In genomic region chr12:114293571-114294302, GRCh38 we compare ENCODE assay signal across 32 cellular contexts.
"Had no signal": no experiment of that assay in that cellular context is flagged by ENCODE, and none has a peak within 500 bp of the region (broad histone marks: within the 10 kb centered on the region; RNA-seq: fewer than 3 reads in every experiment).

No MANE protein-coding gene starts in this region.

- H3K9me3 ChIP-seq: adrenal gland had no signal

- ATAC-seq: activated naive CD4-positive, alpha-beta T cell treated with anti-CD3 and anti-CD28 coated beads, Interleukin-2, amount 50 U/mL, for 72 hours; activated naive CD8-positive, alpha-beta T cell treated with anti-CD3 and anti-CD28 coated beads, Interleukin-2, amount 50 U/mL, for 24 hours; activated T-cell treated with anti-CD3 and anti-CD28 coated beads, Interleukin-2, amount 50 U/mL, for 4 hours; activated T-cell treated with anti-CD3 and anti-CD28 coated beads, Interleukin-2, amount 50 U/mL, for 72 hours; activated T-helper 17 cell treated with anti-CD3 and anti-CD28 coated beads, Interleukin-2, amount 50 U/mL, for 72 hours; body of pancreas had no signal

- H3K27ac ChIP-seq: adrenal gland, ascending aorta, body of pancreas, brain microvascular endothelial cell, breast epithelium, cardiac muscle cell had no signal

- H3K4me3 ChIP-seq: adrenal gland, ascending aorta, body of pancreas, breast epithelium, cardiac muscle cell had no signal

- H3K4me1 ChIP-seq: adrenal gland, ascending aorta, body of pancreas, breast epithelium had no signal

- H3K27me3 ChIP-seq: adrenal gland, ascending aorta, body of pancreas, brain microvascular endothelial cell, breast epithelium, cardiac muscle cell had no signal

- DNase-seq: activated effector memory CD4-positive, alpha-beta T cell treated with anti-CD3 and anti-CD28 coated beads, Interleukin-2, amount 50 U/mL, for 16 hours; activated effector memory CD4-positive, alpha-beta T cell treated with Interleukin-2 at 50 U/mL for 16 hours; activated gamma-delta T cell; activated gamma-delta T cell treated with Interleukin-2 at 50 U/mL for 16 hours; activated naive CD4-positive, alpha-beta T cell; activated naive CD4-positive, alpha-beta T cell treated with anti-CD3 and anti-CD28 coated beads for 36 hours; activated naive CD4-positive, alpha-beta T cell treated with anti-CD3 and anti-CD28 coated beads, Interleukin-2, amount 10 ng/mL, durations not matched to agents 7 days and 5 days; activated naive CD4-positive, alpha-beta T cell treated with anti-CD3 and anti-CD28 coated beads, Interleukin-2, amount 50 U/mL, for 16 hours; activated naive CD4-positive, alpha-beta T cell treated with Interleukin-2 at 50 U/mL for 16 hours; activated naive CD8-positive, alpha-beta T cell treated with anti-CD3 and anti-CD28 coated beads for 36 hours; activated naive CD8-positive, alpha-beta T cell treated with anti-CD3 and anti-CD28 coated beads, Interleukin-2, amount 10 ng/mL, durations not matched to agents 7 days and 5 days; activated naive CD8-positive, alpha-beta T cell treated with anti-CD3 and anti-CD28 coated beads, Interleukin-2, amount 50 U/mL, for 24 hours; activated T-cell treated with anti-CD3 and anti-CD28 coated beads, Interleukin-2, amount 50 U/mL, for 1 hour; activated T-cell treated with anti-CD3 and anti-CD28 coated beads, Interleukin-2, amount 50 U/mL, for 24 hours; activated T-cell treated with anti-CD3 and anti-CD28 coated beads, Interleukin-2, amount 50 U/mL, for 4 hours; activated T-cell treated with anti-CD3 and anti-CD28 coated beads, Interleukin-2, amount 50 U/mL, for 48 hours; activated T-cell treated with anti-CD3 and anti-CD28 coated beads, Interleukin-2, amount 50 U/mL, for 72 hours; adrenal gland; amniotic stem cell; amygdala; anterior cingulate cortex; aorta; body of pancreas; brain microvascular endothelial cell; caudate nucleus; central memory CD4-positive, alpha-beta T cell; cerebellar nuclear complex had no signal

- H3K36me3 ChIP-seq: adrenal gland, ascending aorta, brain microvascular endothelial cell, breast epithelium, cardiac muscle cell had no signal
